2 cellular contexts compared by ENCODE assay signal in the genomic region with DNA sequence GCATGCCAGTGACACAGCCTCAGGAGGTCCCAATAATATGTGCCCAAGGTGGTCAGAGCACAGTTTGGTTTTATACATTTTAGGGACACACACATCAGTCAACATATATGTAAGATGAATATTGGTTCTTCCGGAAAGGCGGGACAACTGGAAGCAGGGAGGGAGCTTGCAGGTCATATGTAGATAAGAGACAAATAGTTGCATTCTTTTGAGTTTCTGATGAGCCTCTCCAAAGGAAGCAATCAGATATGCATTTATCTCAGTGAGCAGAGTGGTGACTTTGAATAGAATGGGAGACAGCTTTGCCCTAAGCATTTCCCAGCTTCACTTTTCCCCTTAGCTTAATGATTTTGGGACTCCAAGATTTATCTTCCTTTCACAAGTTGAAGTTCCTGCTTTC. TPM values are rescaled to one million over a fixed set of nuclear protein-coding genes. Genes with fewer than 3 reads are reported as not detected.
"Had no signal": no experiment of that assay in that cellular context is flagged by ENCODE, and none has a peak within 500 bp of the region (broad histone marks: within the 10 kb centered on the region; RNA-seq: fewer than 3 reads in every experiment).

No MANE protein-coding gene starts in this region.

RNA-seq across cellular contexts. Expression of a gene that starts 4.5 kb away (rescaled TPM):
- total RNA-seq: activated T-helper 2 cell treated with anti-CD3 and anti-CD28 coated beads, Interferon-gamma antibody, Interleukin-2, Interleukin-4, amounts not matched to agents 10 μg/mL and 5 μg/mL and 100 μg/mL, durations not matched to agents 14 hours and 24 hours and 36 hours; ascending aorta had no signal
